Comparison of ENCODE assay signal across 19 cellular contexts in the genomic region with DNA sequence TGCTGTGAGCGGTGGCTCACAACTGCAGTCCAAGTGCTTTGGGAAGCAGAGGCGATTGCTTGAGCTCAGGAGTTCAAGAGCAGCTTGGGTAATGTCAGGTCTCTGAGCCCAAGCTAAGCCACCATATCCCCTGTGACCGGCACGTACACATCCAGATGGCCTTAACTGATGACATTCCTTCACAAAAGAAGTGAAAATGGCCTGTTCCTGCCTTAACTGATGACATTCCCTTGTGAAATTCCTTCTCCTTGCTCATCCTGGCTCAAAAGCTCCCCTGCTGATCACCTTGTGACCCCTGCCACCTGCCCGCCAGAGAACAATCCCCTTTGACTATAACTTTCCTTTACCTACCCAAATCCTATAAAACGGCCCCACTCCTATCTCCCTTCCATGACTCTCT. TPM values are rescaled to one million over a fixed set of nuclear protein-coding genes. Genes with fewer than 3 reads are reported as not detected.
DNase-seq lines count a peak whose midpoint lies in the region; ATAC-seq and TF ChIP-seq lines count a peak whose summit lies in the region.
"Had no signal": no experiment of that assay in that cellular context is flagged by ENCODE, and none has a peak within 500 bp of the region (broad histone marks: within the 10 kb centered on the region; RNA-seq: fewer than 3 reads in every experiment).

No MANE protein-coding gene starts in this region.

- 73% methylated on average over 6 of the region's 6 CpGs for WGBS in mesenchymal stem cell

- no peak overlapping the region for H2BK120ac ChIP-seq in mesenchymal stem cell (ENCODE audit: low read depth, low read length)

- no peak overlapping the region for H2AK5ac ChIP-seq in mesenchymal stem cell (ENCODE audit: low read length, severe bottlenecking)

- TF ChIP-seq CTCF in CD14-positive monocyte (IDR thresholded peaks at IDR 0.05) (no peak), vagina (IDR thresholded peaks at IDR 0.05) (no peak)

- POLR2A ChIA-PET in CD8-positive, alpha-beta memory T cell (lab: Charles Lee): no interaction called here

- no peak overlapping the region for H3K18ac ChIP-seq in mesenchymal stem cell (ENCODE audit: low read depth in 1 of 2, low read length in 2 of 2)

- no peak overlapping the region for H4K91ac ChIP-seq in mesenchymal stem cell (ENCODE audit: low read length)

- H3K27ac ChIP-seq in CD8-positive, alpha-beta memory T cell (ENCODE audit: low read depth, low read length): peak overlapping the region; percentile 27
- H3K27ac ChIP-seq in mesenchymal stem cell (ENCODE audit: low read length, poor library complexity, severe bottlenecking): no peak overlapping the region
- no peak overlapping the region for H3K27ac ChIP-seq in vagina
- H3K27ac ChIP-seq: BLaER1, foreskin keratinocyte, parathyroid adenoma had no signal

- H3K36me3 Mint-ChIP-seq in CD14-positive monocyte: peaks cover 63 to 81% of the 10 kb centered on the region in 2 donors
- H3K36me3 Mint-ChIP-seq in CD8-positive, alpha-beta memory T cell: peaks cover 8 to 39% (median 13%) of the 10 kb centered on the region in 3 donors
- H3K36me3 Mint-ChIP-seq in activated naive CD4-positive, alpha-beta T cell treated with anti-CD3 and anti-CD28 coated beads, Interleukin-2, amount 50 U/mL, for 72 hours: peaks cover 59 to 82% of the 10 kb centered on the region in 2 donors

- no peak for TF ChIP-seq POLR2A in vagina (IDR thresholded peaks at IDR 0.05)

- CTCF ChIA-PET in CD8-positive, alpha-beta memory T cell (lab: Charles Lee): no interaction called here

- H3K4me1 Mint-ChIP-seq in CD14-positive monocyte: peaks cover 49% of the 10 kb centered on the region
- peaks cover 16 to 28% (median 27%) of the 10 kb centered on the region in 3 donors for H3K4me1 Mint-ChIP-seq in CD8-positive, alpha-beta memory T cell

- no peaks in the 10 kb centered on the region for H3K27me3 ChIP-seq in CD8-positive, alpha-beta memory T cell (ENCODE audit: insufficient read depth, low read length, poor library complexity, severe bottlenecking)
- H3K27me3 ChIP-seq in mesenchymal stem cell (ENCODE audit: control insufficient read depth in 1 of 2, insufficient read depth in 1 of 2, low read length in 2 of 2): no peaks in the 10 kb centered on the region
- no peaks in the 10 kb centered on the region for H3K27me3 ChIP-seq in vagina
- H3K27me3 ChIP-seq: BLaER1, foreskin keratinocyte had no signal

- peak; percentile 5 for DNase-seq in CD14-positive monocyte (ENCODE audit: low spot score)
- no peak for DNase-seq in CD8-positive, alpha-beta memory T cell
- DNase-seq in activated naive CD4-positive, alpha-beta T cell treated with anti-CD3 and anti-CD28 coated beads, Interleukin-2, amount 50 U/mL, for 72 hours (ENCODE audit: low spot score in 2 of 2): no peak
- no peak for DNase-seq in mesenchymal stem cell
- DNase-seq in NCI-H1436 treated with DMSO at 0.1 percent for 48 hours (lab: John Stamatoyannopoulos, UW): no peak
- DNase-seq in vagina (ENCODE audit: extremely low spot score in 2 of 2): no peak
- no peak for DNase-seq in hypothalamus (lab: John Stamatoyannopoulos, UW)
- DNase-seq: caudate nucleus; DMS79; foreskin keratinocyte; immature natural killer cell; NK-92 treated with Interleukin-12 subunit alpha and Interleukin-12 subunit beta, amount 100 ng/mL, for 24 hours; substantia nigra had no signal

- no peak for ATAC-seq in activated naive CD4-positive, alpha-beta T cell treated with anti-CD3 and anti-CD28 coated beads, Interleukin-2, amount 50 U/mL, for 72 hours
- ATAC-seq in GM18867 (IDR thresholded peaks at IDR 0.05; ENCODE audit: unreplicated experiment): no peak
- ATAC-seq: foreskin keratinocyte had no signal

- no peak overlapping the region for H3K4ac ChIP-seq in mesenchymal stem cell (ENCODE audit: low read depth in 1 of 2, low read length in 2 of 2)

- H2AFZ ChIP-seq in mesenchymal stem cell (ENCODE audit: low read depth, low read length): no peak overlapping the region
- H2AFZ ChIP-seq: parathyroid adenoma had no signal

- H3K79me1 ChIP-seq in mesenchymal stem cell (replicated peaks; ENCODE audit: low read length, poor library complexity, severe bottlenecking): peaks cover 21% of the 10 kb centered on the region

- no peak overlapping the region for H3K23ac ChIP-seq in mesenchymal stem cell (ENCODE audit: low read length in 2 of 2)

- H2BK5ac ChIP-seq in mesenchymal stem cell (ENCODE audit: low read depth, low read length, poor library complexity, severe bottlenecking): no peak overlapping the region

- H4K8ac ChIP-seq in mesenchymal stem cell (ENCODE audit: low read length): peak overlapping the region; percentile 38

- peaks cover 13% of the 10 kb centered on the region for H3K4me1 ChIP-seq in CD8-positive, alpha-beta memory T cell (ENCODE audit: insufficient read depth, low read length)
- peaks cover 8% of the 10 kb centered on the region for H3K4me1 ChIP-seq in mesenchymal stem cell (ENCODE audit: control insufficient read depth, insufficient read depth, low read depth, low read length)
- H3K4me1 ChIP-seq in vagina: peaks cover 16% of the 10 kb centered on the region
- H3K4me1 ChIP-seq: foreskin keratinocyte had no signal

- H3K4me3 Mint-ChIP-seq in CD14-positive monocyte: peak overlapping the region in 1 of 2 donors; percentile 48
- no peak overlapping the region for H3K4me3 Mint-ChIP-seq in CD8-positive, alpha-beta memory T cell
- H3K4me3 Mint-ChIP-seq: immature natural killer cell had no signal

- H2BK12ac ChIP-seq in mesenchymal stem cell (ENCODE audit: low read length in 2 of 2): no peak overlapping the region

- H3K27me3 Mint-ChIP-seq in CD14-positive monocyte (ENCODE audit: low read depth in 3 of 3): peaks cover 0 to 2% (median 0%) of the 10 kb centered on the region in 3 donors
- H3K27me3 Mint-ChIP-seq in CD8-positive, alpha-beta memory T cell: no peaks in the 10 kb centered on the region
- H3K27me3 Mint-ChIP-seq: IgD-negative memory B cell had no signal

- H3K36me3 ChIP-seq in CD8-positive, alpha-beta memory T cell (ENCODE audit: insufficient read depth, low read length): no peaks in the 10 kb centered on the region
- peaks cover 4 to 43% of the 10 kb centered on the region in 2 experiments for H3K36me3 ChIP-seq in mesenchymal stem cell (ENCODE audit: control insufficient read depth in 1 of 2, insufficient read depth in 2 of 2, low read depth in 1 of 2, low read length in 2 of 2)
- peaks cover 0 to 15% of the 10 kb centered on the region in 2 donors for H3K36me3 ChIP-seq in vagina

- H3K9me3 Mint-ChIP-seq in CD14-positive monocyte: peaks cover 0 to 2% (median 0%) of the 10 kb centered on the region in 7 donors
- H3K9me3 Mint-ChIP-seq in CD8-positive, alpha-beta memory T cell: no peaks in the 10 kb centered on the region
- H3K9me3 Mint-ChIP-seq in activated naive CD4-positive, alpha-beta T cell treated with anti-CD3 and anti-CD28 coated beads, Interleukin-2, amount 50 U/mL, for 72 hours: no peaks in the 10 kb centered on the region
- H3K9me3 Mint-ChIP-seq: IgD-negative memory B cell, immature natural killer cell had no signal

- peak overlapping the region in 4 of 7 donors; percentile 52 to 100 (median 64) for H3K27ac Mint-ChIP-seq in CD14-positive monocyte
- peak overlapping the region in 3 of 8 donors; percentile 1 to 67 (median 54) for H3K27ac Mint-ChIP-seq in CD8-positive, alpha-beta memory T cell
- peak overlapping the region; percentile 85 to 98 for H3K27ac Mint-ChIP-seq in activated naive CD4-positive, alpha-beta T cell treated with anti-CD3 and anti-CD28 coated beads, Interleukin-2, amount 50 U/mL, for 72 hours
- H3K27ac Mint-ChIP-seq: immature natural killer cell had no signal

- no peak overlapping the region for H3K4me3 ChIP-seq in CD8-positive, alpha-beta memory T cell (ENCODE audit: low read length)
- H3K4me3 ChIP-seq in mesenchymal stem cell (ENCODE audit: insufficient read depth in 1 of 2, low read depth in 1 of 2, low read length in 2 of 2): no peak overlapping the region
- no peak overlapping the region for H3K4me3 ChIP-seq in vagina
- H3K4me3 ChIP-seq: BLaER1 had no signal

- no peaks in the 10 kb centered on the region for H3K9me3 ChIP-seq in CD8-positive, alpha-beta memory T cell (ENCODE audit: low read length)
- H3K9me3 ChIP-seq in mesenchymal stem cell (ENCODE audit: control insufficient read depth, low read length) (no peaks in the 10 kb centered on the region), vagina (no peaks in the 10 kb centered on the region)
- H3K9me3 ChIP-seq: BLaER1 had no signal

- H3K9ac ChIP-seq in mesenchymal stem cell (ENCODE audit: low read length): no peak overlapping the region
- H3K9ac ChIP-seq: BLaER1, parathyroid adenoma had no signal

- intact Hi-C loops in CD14-positive monocyte (cut with micrococcal nuclease) (no loop called here), vagina (cut with DNase I) (no loop called here)

- no peak overlapping the region for H3K14ac ChIP-seq in mesenchymal stem cell (ENCODE audit: low read length in 2 of 2)

- no peak overlapping the region for H3K4me2 ChIP-seq in mesenchymal stem cell (ENCODE audit: low read length, poor library complexity, severe bottlenecking)
- H3K4me2 ChIP-seq: BLaER1 had no signal

- no peak overlapping the region for H2BK15ac ChIP-seq in mesenchymal stem cell (ENCODE audit: low read depth, poor library complexity, severe bottlenecking)

RNA-seq across cellular contexts. Expression of gene WDR25, which starts 4.5 kb away (rescaled TPM):
- polyA plus RNA-seq in CD14-positive monocyte: 10 to 100 TPM; 10.2 to 12.8 TPM
- 1 to 10 TPM; 7.8 to 9.1 TPM for total RNA-seq in CD8-positive, alpha-beta memory T cell
- polyA plus RNA-seq in CD8-positive, alpha-beta memory T cell: 10.4 TPM
- total RNA-seq in activated naive CD4-positive, alpha-beta T cell treated with anti-CD3 and anti-CD28 coated beads, Interleukin-2, amount 50 U/mL, for 72 hours: 1 to 10 TPM; 3.6 to 7.4 TPM
- 12.3 TPM for polyA plus RNA-seq in mesenchymal stem cell (2013, experiment 1 of 2)
- 12.0 TPM for polyA plus RNA-seq in mesenchymal stem cell (2013, experiment 2 of 2)
- 4.2 TPM for total RNA-seq in vagina

RNA-seq across cellular contexts. Expression of gene SLC25A47, which starts 48.6 kb away (rescaled TPM):
- polyA plus RNA-seq in CD14-positive monocyte: not detected
- total RNA-seq in CD8-positive, alpha-beta memory T cell: not detected
- not detected for polyA plus RNA-seq in CD8-positive, alpha-beta memory T cell
- under 1 TPM in 1 of 2 donors, not detected in 1; 0.23 TPM for total RNA-seq in activated naive CD4-positive, alpha-beta T cell treated with anti-CD3 and anti-CD28 coated beads, Interleukin-2, amount 50 U/mL, for 72 hours
- not detected for polyA plus RNA-seq in mesenchymal stem cell (2013, experiment 1 of 2)
- polyA plus RNA-seq in mesenchymal stem cell (2013, experiment 2 of 2): not detected
- total RNA-seq in vagina: not detected
- total RNA-seq: foreskin keratinocyte; H4; T-helper 1 cell treated with Interleukin-12 subunit alpha and Interleukin-12 subunit beta and Interleukin-4 antibody, amounts not matched to agents 30 ng/mL and 1 ng/mL, for 36 hours had no signal
- polyA plus RNA-seq: foreskin keratinocyte, IgD-negative memory B cell, immature natural killer cell had no signal
